25 cellular contexts compared by ENCODE assay signal in the genomic region with DNA sequence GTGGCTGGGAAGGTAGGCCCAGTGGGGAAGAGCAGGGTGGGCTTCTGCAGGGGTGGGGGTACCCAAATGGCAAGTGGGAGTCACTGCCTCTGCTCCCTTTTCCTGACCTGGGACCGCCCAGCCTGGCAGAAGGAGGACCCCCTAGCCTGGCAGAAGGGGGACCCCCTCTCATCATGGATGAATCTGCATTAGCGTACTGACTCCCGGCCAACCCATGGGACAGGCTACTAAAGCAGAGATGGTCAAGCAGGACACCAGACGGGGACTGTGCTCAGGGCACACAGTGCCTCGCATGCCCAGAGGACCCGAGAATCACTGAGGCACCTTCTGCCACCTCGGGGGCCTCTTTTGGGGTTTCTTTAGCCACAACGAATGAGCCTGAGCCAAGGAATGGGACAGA.
"Had no signal": no experiment of that assay in that cellular context is flagged by ENCODE, and none has a peak within 500 bp of the region (broad histone marks: within the 10 kb centered on the region; RNA-seq: fewer than 3 reads in every experiment).

No MANE protein-coding gene starts in this region.

- H3K27me3 ChIP-seq: neutrophil, right atrium auricular region, right lobe of liver, upper lobe of left lung had no signal

- H3K4me3 ChIP-seq: heart left ventricle, left lung, lower lobe of right lung, right atrium auricular region, right lobe of liver, smooth muscle cell, stomach, suprapubic skin, thoracic aorta, tibial artery, upper lobe of left lung had no signal

- H3K27ac ChIP-seq: heart left ventricle, left lung, lower lobe of right lung, neutrophil, parathyroid adenoma, right atrium auricular region, right lobe of liver, stomach, suprapubic skin, thoracic aorta, tibial artery, upper lobe of left lung had no signal

- H3K9me3 ChIP-seq: heart left ventricle, left lung, lower lobe of right lung, neutrophil, right atrium auricular region, right lobe of liver, stomach, suprapubic skin, thoracic aorta, tibial artery, upper lobe of left lung had no signal

- DNase-seq: heart left ventricle; hypothalamus; immature natural killer cell; kidney; left colon; left lung; lower lobe of right lung; mammary epithelial cell; mesenchymal stem cell; naive thymus-derived CD8-positive, alpha-beta T cell; occipital lobe; right lobe of liver; stimulated activated CD4-positive, alpha-beta T cell treated with anti-CD3 and anti-CD28 coated beads, Interleukin-1b, Interleukin-23, amount 100 ng/mL, for 48 hours; stimulated activated CD4-positive, alpha-beta T cell treated with anti-CD3 and anti-CD28 coated beads, Interleukin-2, amount 100 ng/mL, for 48 hours; stimulated activated naive B cell treated with anti-CD40 and anti-IgM and Interleukin-4, amounts not matched to agents 10 μg/mL and 1 μg/mL and 100 μg/mL, for 72 hours; stimulated activated naive CD8-positive, alpha-beta T cell treated with anti-CD3 and anti-CD28 coated beads, Interleukin-15, Interleukin-2, amounts not matched to agents 100 U/mL and 50 U/mL, for 24 hours; stomach; upper lobe of left lung had no signal

- ATAC-seq: heart left ventricle; left colon; left lung; naive thymus-derived CD8-positive, alpha-beta T cell; right lobe of liver; stimulated activated naive B cell treated with anti-CD40 and anti-IgM and Interleukin-4, amounts not matched to agents 10 μg/mL and 1 μg/mL and 100 μg/mL, for 72 hours; stimulated activated naive CD8-positive, alpha-beta T cell treated with anti-CD3 and anti-CD28 coated beads, Interleukin-15, Interleukin-2, amounts not matched to agents 100 U/mL and 50 U/mL, for 24 hours had no signal

- H3K36me3 ChIP-seq: heart left ventricle, left lung, lower lobe of right lung, neutrophil, right atrium auricular region, right lobe of liver, stomach, suprapubic skin, thoracic aorta, tibial artery, upper lobe of left lung had no signal

- H3K4me1 ChIP-seq: heart left ventricle, left lung, lower lobe of right lung, parathyroid adenoma, right atrium auricular region, right lobe of liver, stomach, suprapubic skin, tibial artery, upper lobe of left lung had no signal
